Comparison of ENCODE assay signal across 28 cellular contexts in genomic region chr3:43093006-43093405, GRCh38. TPM values are rescaled to one million over a fixed set of nuclear protein-coding genes. Genes with fewer than 3 reads are reported as not detected.
"Had no signal": no experiment of that assay in that cellular context is flagged by ENCODE, and none has a peak within 500 bp of the region (broad histone marks: within the 10 kb centered on the region; RNA-seq: fewer than 3 reads in every experiment).

No MANE protein-coding gene starts in this region.

- H3K27me3 Mint-ChIP-seq: T-helper 17 cell had no signal

- H3K4me3 Mint-ChIP-seq: T-helper 17 cell had no signal

- H3K36me3 ChIP-seq: SJCRH30 had no signal

- H3K27me3 ChIP-seq: SJCRH30 had no signal

- H3K4me3 ChIP-seq: SJCRH30 had no signal

- ATAC-seq: Panc1, PC-3, Right ventricle myocardium inferior, T-helper 17 cell had no signal

- H3K9me3 ChIP-seq: SJCRH30 had no signal

- H3K27ac ChIP-seq: HL-60, SJCRH30 had no signal

- DNase-seq: IMR-90; Kasumi-1; KG1; MM.1S; NCI-H1092 treated with DMSO at 0.1 percent for 48 hours; NCI-H1436; NCI-H187; NCI-H2029; NCI-H2081 treated with DMSO at 0.1 percent for 48 hours; NCI-H2171; NCI-H226; NCI-H446; NCI-H510A; NCI-H524 treated with DMSO at 0.1 percent for 48 hours; NCI-H69; NCI-H774; NK-92 treated with Interleukin-12 subunit alpha and Interleukin-12 subunit beta, amount 100 ng/mL, for 24 hours; PC-3; SHP77 treated with DMSO at 0.1 percent for 48 hours; SJCRH30; SW 1271; T-helper 1 cell; T-helper 17 cell had no signal

- H3K27ac Mint-ChIP-seq: T-helper 17 cell had no signal

- FAIRE-seq: HTR-8/SVneo had no signal

RNA-seq across cellular contexts. Expression of gene POMGNT2, which starts 12.9 kb away (rescaled TPM):
- total RNA-seq: OCI-LY7 had no signal
